1 cellular context compared by ENCODE assay signal in genomic region chr6:107114872-107115694, GRCh38.
TF ChIP-seq lines count a peak whose summit lies in the region.

TSS of gene BEND3 (minus strand) at chr6:107115515. CDS start at chr6:107099285, 16,230 bp downstream.

TF ChIP-seq in HCT116, 20 proteins besides CTCF, POLR2A, EP300 and RAD21 (continued from another document):
- TF ChIP-seq YY1 (IDR thresholded peaks at IDR 0.05; ENCODE audit: extremely low read depth, insufficient replicate concordance, low read depth, low read length) (no peak), ZFX (IDR thresholded peaks at IDR 0.05) (no peak), JUND (IDR thresholded peaks at IDR 0.05) (no peak), SP1 (IDR thresholded peaks at IDR 0.05; ENCODE audit: low read depth) (no peak), POLR2AphosphoS5 (IDR thresholded peaks at IDR 0.05; ENCODE audit: low read depth, low read length) (no peak), REST (IDR thresholded peaks at IDR 0.05; ENCODE audit: low read depth) (no peak), CEBPB (IDR thresholded peaks at IDR 0.05; ENCODE audit: low read depth) (no peak), SRF (IDR thresholded peaks at IDR 0.05; ENCODE audit: low read depth) (no peak), MAX (IDR thresholded peaks at IDR 0.05) (no peak), CBX3 (IDR thresholded peaks at IDR 0.05; ENCODE audit: low read depth) (no peak), ZNF274 (IDR thresholded peaks at IDR 0.05; ENCODE audit: low read depth, low read length) (no peak), TCF7L2 (IDR thresholded peaks at IDR 0.05; ENCODE audit: borderline replicate concordance, extremely low read depth, insufficient read depth, insufficient read length) (no peak)
